10 cellular contexts compared by ENCODE assay signal in genomic region chr7:127158659-127159058, GRCh38.
DNase-seq lines count a peak whose midpoint lies in the region; ATAC-seq and TF ChIP-seq lines count a peak whose summit lies in the region.
"Had no signal": no experiment of that assay in that cellular context is flagged by ENCODE, and none has a peak within 500 bp of the region (broad histone marks: within the 10 kb centered on the region; RNA-seq: fewer than 3 reads in every experiment).

No MANE protein-coding gene starts in this region.

- H3K4me3 ChIP-seq in BLaER1 (no peak overlapping the region), WERI-Rb-1 (ENCODE audit: low read depth, low read length) (no peak overlapping the region), right atrium auricular region (no peak overlapping the region)

- no peaks in the 10 kb centered on the region for H4K20me1 ChIP-seq in BLaER1

- H3K4me1 ChIP-seq in BLaER1 (peaks cover 14% of the 10 kb centered on the region), right atrium auricular region (no peaks in the 10 kb centered on the region)

- DNase-seq in WERI-Rb-1 (no peak), putamen (ENCODE audit: low spot score) (no peak), right atrium auricular region (ENCODE audit: low spot score) (no peak)
- no peak for DNase-seq in activated CD4-positive, alpha-beta T cell treated with anti-CD3 and anti-CD28 coated beads, Interleukin-2, amount 50 U/mL, for 1 hour
- DNase-seq: activated CD4-positive, CD25-positive, alpha-beta regulatory T cell treated with anti-CD3 and anti-CD28 coated beads, Interleukin-2, amount 50 U/mL, for 72 hours had no signal

- H3K27ac ChIP-seq in BLaER1: no peak overlapping the region
- H3K27ac ChIP-seq in WERI-Rb-1: no peak overlapping the region
- no peak overlapping the region for H3K27ac ChIP-seq in right atrium auricular region

- H3K4me2 ChIP-seq in BLaER1: peak overlapping the region; percentile 54

- no peaks in the 10 kb centered on the region for H3K9me3 ChIP-seq in BLaER1
- H3K9me3 ChIP-seq in WERI-Rb-1 (ENCODE audit: severe bottlenecking): no peaks in the 10 kb centered on the region
- H3K9me3 ChIP-seq in right atrium auricular region: no peaks in the 10 kb centered on the region

- H3K36me3 ChIP-seq in BLaER1 (no peaks in the 10 kb centered on the region), WERI-Rb-1 (no peaks in the 10 kb centered on the region), right atrium auricular region (no peaks in the 10 kb centered on the region)

- no peaks in the 10 kb centered on the region for H3K27me3 ChIP-seq in BLaER1
- no peaks in the 10 kb centered on the region for H3K27me3 ChIP-seq in WERI-Rb-1 (ENCODE audit: insufficient read depth, low read depth, severe bottlenecking)
- no peaks in the 10 kb centered on the region for H3K27me3 ChIP-seq in right atrium auricular region

- TF ChIP-seq CTCF in WERI-Rb-1 (IDR thresholded peaks at IDR 0.05; ENCODE audit: low read depth, low read length) (peak; percentile 56), right atrium auricular region (IDR thresholded peaks at IDR 0.05) (peak in 1 of 2 donors; percentile 13)

- H3K9ac ChIP-seq in BLaER1: no peak overlapping the region

- ATAC-seq in GM18519 (IDR thresholded peaks at IDR 0.05; ENCODE audit: low FRiP score, unreplicated experiment) (peak; percentile 66), HG03354 (IDR thresholded peaks at IDR 0.05; ENCODE audit: poor library complexity, severe bottlenecking, unreplicated experiment) (peak; percentile 68), HG03520 (IDR thresholded peaks at IDR 0.05; ENCODE audit: unreplicated experiment) (no peak)
- ATAC-seq: stimulated activated memory B cell treated with anti-CD40 and anti-IgM and Interleukin-4, amounts not matched to agents 10 μg/mL and 1 μg/mL and 100 μg/mL, for 72 hours had no signal
